7 cellular contexts compared by ENCODE assay signal in genomic region chr7:148982596-148983219, GRCh38. TPM values are rescaled to one million over a fixed set of nuclear protein-coding genes. Genes with fewer than 3 reads are reported as not detected.
A peak's percentile ranks its signal among the peaks of the same experiment; 100 is the strongest.
DNase-seq lines count a peak whose midpoint lies in the region; ATAC-seq and TF ChIP-seq lines count a peak whose summit lies in the region.

No MANE protein-coding gene starts in this region.

- in situ Hi-C loops in astrocyte of the spinal cord (cut with HindIII; ENCODE audit: low sequenced_read_pairs): no loop called here

- H3K36me3 ChIP-seq in GM06990 (ENCODE audit: control insufficient read depth, insufficient read depth, low read length) (no peaks in the 10 kb centered on the region), right lobe of liver (no peaks in the 10 kb centered on the region), thyroid gland (no peaks in the 10 kb centered on the region)

- intact Hi-C loops in right lobe of liver (cut with DNase I) (no loop called here), thyroid gland (cut with DNase I) (no loop called here)

- H3K27ac ChIP-seq in right lobe of liver (no peak overlapping the region), thyroid gland (no peak overlapping the region)

- no peak for ATAC-seq in right lobe of liver

- TF ChIP-seq CTCF in GM06990 (IDR thresholded peaks at IDR 0.05; ENCODE audit: insufficient read depth, low read length, poor library complexity, severe bottlenecking) (no peak), astrocyte of the spinal cord (IDR thresholded peaks at IDR 0.05; ENCODE audit: low read depth, low read length) (no peak), right lobe of liver (IDR thresholded peaks at IDR 0.05) (no peak), thyroid gland (IDR thresholded peaks at IDR 0.05) (no peak)

- DNase-seq in GM06990 (ENCODE audit: extremely low read depth, insufficient read length): no peak
- peak; percentile 30 for DNase-seq in NCI-H1105 (lab: John Stamatoyannopoulos, UW)
- peak; percentile 47 for DNase-seq in astrocyte of the spinal cord (ENCODE audit: low read depth, low spot score)
- no peak for DNase-seq in right lobe of liver
- peak in 1 of 2 donors; percentile 35 for DNase-seq in thyroid gland
- no peak for DNase-seq in HK-2 (ENCODE audit: unreplicated experiment)
- no peak for DNase-seq in NCI-H1436 (lab: John Stamatoyannopoulos, UW)

- TF ChIP-seq POLR2A in right lobe of liver (IDR thresholded peaks at IDR 0.05) (no peak), thyroid gland (IDR thresholded peaks at IDR 0.05) (no peak)

- H3K4me3 ChIP-seq in GM06990 (replicated peaks; ENCODE audit: low read depth, low read length): peak overlapping the region; percentile 54
- H3K4me3 ChIP-seq in astrocyte of the spinal cord (ENCODE audit: low read depth, low read length): peak overlapping the region; percentile 53
- peak overlapping the region; percentile 38 to 48 (median 40) for H3K4me3 ChIP-seq in right lobe of liver
- peak overlapping the region; percentile 41 to 65 (median 57) for H3K4me3 ChIP-seq in thyroid gland (replicated peaks in 1 of 3)

- WGBS in right lobe of liver (ENCODE audit: insufficient coverage, low coverage, low lambda C conversion rate, missing lambda C conversion rate): 5% methylated on average over 24 of the region's 27 CpGs
- 2% methylated on average over 26 to 27 of the region's 27 CpGs for WGBS in thyroid gland, 2 donors

- H3K9me3 ChIP-seq in right lobe of liver (no peaks in the 10 kb centered on the region), thyroid gland (no peaks in the 10 kb centered on the region)

- H3K27me3 ChIP-seq in GM06990 (replicated peaks; ENCODE audit: control insufficient read depth, insufficient read depth, low read length) (no peaks in the 10 kb centered on the region), right lobe of liver (no peaks in the 10 kb centered on the region), thyroid gland (no peaks in the 10 kb centered on the region)

- H3K4me1 ChIP-seq in right lobe of liver (peaks cover 0 to 16% (median 3%) of the 10 kb centered on the region in 4 donors), thyroid gland (peaks cover 0 to 11% of the 10 kb centered on the region in 2 donors)

RNA-seq across cellular contexts. Expression of gene PDIA4, which starts 45.6 kb away (rescaled TPM):
- total RNA-seq in right lobe of liver (100 to 1,000 TPM; 218 to 368 (median 272) TPM), thyroid gland (100 to 1,000 TPM; 172 to 749 (median 498) TPM)

Comparison
In these comparisons a context has a peak if more than half of its experiments do, and no peak if none do; other contexts are left out.
1. DNase-seq: peak in NCI-H1105 (single experiment) and astrocyte of the spinal cord (single experiment); none in GM06990 (single experiment), right lobe of liver (0 of 3), HK-2 (single experiment) and NCI-H1436 (single experiment).
2. Peak in every context shown above with its lines, with median percentiles within 50 percentile points of each other: H3K4me3 ChIP-seq.